In the genomic region with DNA sequence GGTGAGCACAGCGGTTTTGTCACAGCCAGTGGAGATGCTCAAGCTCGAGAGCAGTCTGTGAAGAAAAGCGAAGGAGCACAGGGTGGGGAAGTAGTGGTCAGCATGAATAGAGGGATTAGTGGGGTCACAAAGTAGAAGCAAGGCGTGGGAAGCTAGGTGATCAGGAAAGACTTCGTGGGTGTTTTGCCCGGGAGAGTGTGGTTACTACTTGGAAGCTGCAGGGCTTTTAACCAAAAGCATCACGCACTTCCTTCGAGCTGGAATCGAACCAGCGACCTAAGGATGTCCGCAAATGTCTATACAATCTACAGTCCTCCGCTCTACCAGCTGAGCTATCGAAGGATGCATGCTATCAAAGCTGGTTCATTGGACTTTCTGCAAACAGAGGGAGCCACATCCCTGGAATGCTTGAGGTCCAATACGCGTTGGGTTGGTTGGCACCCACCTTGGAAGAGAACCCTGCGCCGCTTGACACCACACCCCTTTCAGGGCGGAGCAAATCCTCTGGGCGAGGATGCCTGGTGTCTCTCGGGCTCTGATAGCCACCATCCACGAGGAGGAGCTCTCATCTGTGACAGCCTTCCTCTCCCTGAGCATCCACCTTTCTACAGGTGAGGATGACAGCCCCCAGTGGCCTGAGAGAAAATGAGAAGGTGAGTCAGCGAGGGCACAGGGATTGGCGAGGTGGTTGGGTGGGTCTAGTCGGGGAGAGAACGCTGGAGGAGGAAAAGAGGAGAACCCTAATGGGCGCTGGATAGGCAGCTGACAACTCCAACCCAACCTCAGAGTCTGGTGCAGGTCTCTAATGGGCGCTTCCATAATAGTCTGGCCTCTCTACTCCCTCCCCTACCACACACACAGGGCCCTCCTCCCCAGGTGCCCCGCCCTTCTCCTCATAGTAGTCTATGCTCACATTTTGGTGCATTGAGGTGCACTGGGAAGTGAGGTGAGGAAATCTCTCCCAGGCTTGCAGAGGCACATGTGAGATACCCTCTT, we compare ENCODE assay signal across 9 cellular contexts. TPM values are rescaled to one million over a fixed set of nuclear protein-coding genes. Genes with fewer than 3 reads are reported as not detected.
DNase-seq lines count a peak whose midpoint lies in the region; ATAC-seq, FAIRE-seq and TF ChIP-seq lines count a peak whose summit lies in the region.
"Had no signal": no experiment of that assay in that cellular context is flagged by ENCODE, and none has a peak within 500 bp of the region (broad histone marks: within the 10 kb centered on the region; RNA-seq: fewer than 3 reads in every experiment).

No MANE protein-coding gene starts in this region.

- TF ChIP-seq POLR2A in H54 (IDR thresholded peaks at IDR 0.05; ENCODE audit: low read depth, low read length): no peak

- no peak for FAIRE-seq in H54 (lab: Jason Lieb, UNC)

- CTCF ChIA-PET in activated CD8-positive, alpha-beta T cell treated with anti-CD3 and anti-CD28 coated beads, Interleukin-2, amount 10 ng/mL, durations not matched to agents 7 days and 5 days (lab: Charles Lee): interaction anchor here (0.7 to 11.5 kb wide), 9 partner anchors 10 to 47 kb away, joined by 3 to 189 read pairs (median 4); partner anchors contain the start of gene RNASE4

- peaks cover 51% of the 10 kb centered on the region for H3K27me3 Mint-ChIP-seq in activated CD8-positive, alpha-beta T cell treated with anti-CD3 and anti-CD28 coated beads, Interleukin-2, amount 10 ng/mL, durations not matched to agents 7 days and 5 days (ENCODE audit: low read depth)
- H3K27me3 Mint-ChIP-seq in T-helper 2 cell treated with Interferon-gamma antibody and Interleukin-4, amounts not matched to agents 5 μg/mL and 100 μg/mL, for 36 hours (ENCODE audit: low read depth): peaks cover 48% of the 10 kb centered on the region

- peak; percentile 92 for DNase-seq in DMS 273 (lab: John Stamatoyannopoulos, UW; ENCODE audit: unreplicated experiment)
- peak; percentile 38 for DNase-seq in activated CD8-positive, alpha-beta T cell treated with anti-CD3 and anti-CD28 coated beads, Interleukin-2, amount 10 ng/mL, durations not matched to agents 7 days and 5 days
- DNase-seq in islet precursor cell: peak; percentile 88
- no peak for DNase-seq in NCI-H2171 treated with DMSO at 0.1 percent for 48 hours (lab: John Stamatoyannopoulos, UW)
- DNase-seq in T-helper 2 cell treated with Interferon-gamma antibody and Interleukin-4, amounts not matched to agents 5 μg/mL and 100 μg/mL, for 36 hours (ENCODE audit: low spot score): no peak
- no peak for DNase-seq in GM03348 (ENCODE audit: low spot score)
- no peak for DNase-seq in H54 (ENCODE audit: insufficient read length, low spot score)
- DNase-seq: gastrocnemius medialis had no signal

- no peaks in the 10 kb centered on the region for H3K36me3 Mint-ChIP-seq in activated CD8-positive, alpha-beta T cell treated with anti-CD3 and anti-CD28 coated beads, Interleukin-2, amount 10 ng/mL, durations not matched to agents 7 days and 5 days (ENCODE audit: low read depth)
- H3K36me3 Mint-ChIP-seq in T-helper 2 cell treated with Interferon-gamma antibody and Interleukin-4, amounts not matched to agents 5 μg/mL and 100 μg/mL, for 36 hours (ENCODE audit: low read depth): no peaks in the 10 kb centered on the region

- no peaks in the 10 kb centered on the region for H3K9me3 Mint-ChIP-seq in activated CD8-positive, alpha-beta T cell treated with anti-CD3 and anti-CD28 coated beads, Interleukin-2, amount 10 ng/mL, durations not matched to agents 7 days and 5 days (ENCODE audit: insufficient read depth)
- H3K9me3 Mint-ChIP-seq in T-helper 2 cell treated with Interferon-gamma antibody and Interleukin-4, amounts not matched to agents 5 μg/mL and 100 μg/mL, for 36 hours: no peaks in the 10 kb centered on the region

- H3K4me3 Mint-ChIP-seq in activated CD8-positive, alpha-beta T cell treated with anti-CD3 and anti-CD28 coated beads, Interleukin-2, amount 10 ng/mL, durations not matched to agents 7 days and 5 days: no peak overlapping the region
- H3K4me3 Mint-ChIP-seq in T-helper 2 cell treated with Interferon-gamma antibody and Interleukin-4, amounts not matched to agents 5 μg/mL and 100 μg/mL, for 36 hours: no peak overlapping the region

- H3K4me1 Mint-ChIP-seq in activated CD8-positive, alpha-beta T cell treated with anti-CD3 and anti-CD28 coated beads, Interleukin-2, amount 10 ng/mL, durations not matched to agents 7 days and 5 days (ENCODE audit: low read depth): peaks cover 40% of the 10 kb centered on the region
- H3K4me1 Mint-ChIP-seq in T-helper 2 cell treated with Interferon-gamma antibody and Interleukin-4, amounts not matched to agents 5 μg/mL and 100 μg/mL, for 36 hours (ENCODE audit: low read depth): peaks cover 26% of the 10 kb centered on the region

- POLR2A ChIA-PET in activated CD8-positive, alpha-beta T cell treated with anti-CD3 and anti-CD28 coated beads, Interleukin-2, amount 10 ng/mL, durations not matched to agents 7 days and 5 days (lab: Charles Lee): interaction anchor here (0.6 to 1.3 kb wide), 3 partner anchors 21 to 27 kb away, joined by 3 read pairs; no protein-coding TSS in a partner anchor

- no peak overlapping the region for H3K27ac Mint-ChIP-seq in activated CD8-positive, alpha-beta T cell treated with anti-CD3 and anti-CD28 coated beads, Interleukin-2, amount 10 ng/mL, durations not matched to agents 7 days and 5 days
- no peak overlapping the region for H3K27ac Mint-ChIP-seq in T-helper 2 cell treated with Interferon-gamma antibody and Interleukin-4, amounts not matched to agents 5 μg/mL and 100 μg/mL, for 36 hours

- ATAC-seq in HG02759 (IDR thresholded peaks at IDR 0.05; ENCODE audit: unreplicated experiment): peak; percentile 38
- peak; percentile 44 for ATAC-seq in activated CD8-positive, alpha-beta T cell treated with anti-CD3 and anti-CD28 coated beads, Interleukin-2, amount 10 ng/mL, durations not matched to agents 7 days and 5 days
- ATAC-seq: gastrocnemius medialis had no signal

RNA-seq across cellular contexts. Expression of gene OR6S1, which starts 16.0 kb away (rescaled TPM):
- not detected for total RNA-seq in activated CD8-positive, alpha-beta T cell treated with anti-CD3 and anti-CD28 coated beads, Interleukin-2, amount 10 ng/mL, durations not matched to agents 7 days and 5 days
- total RNA-seq: gastrocnemius medialis had no signal

RNA-seq across cellular contexts. Expression of gene RNASE4, which starts 26.8 kb away (rescaled TPM):
- 1 to 10 TPM in 1 of 2 experiments, under 1 TPM in 1; 0.63 to 1.6 TPM for total RNA-seq in activated CD8-positive, alpha-beta T cell treated with anti-CD3 and anti-CD28 coated beads, Interleukin-2, amount 10 ng/mL, durations not matched to agents 7 days and 5 days

RNA-seq across cellular contexts. Expression of gene ANG, which starts 31.1 kb away (rescaled TPM):
- 1 to 10 TPM; 1.1 to 1.4 TPM for total RNA-seq in activated CD8-positive, alpha-beta T cell treated with anti-CD3 and anti-CD28 coated beads, Interleukin-2, amount 10 ng/mL, durations not matched to agents 7 days and 5 days

Comparison
In these comparisons a context has a peak if more than half of its experiments do, and no peak if none do; other contexts are left out.
1. DNase-seq: peak in DMS 273 (single experiment), activated CD8-positive, alpha-beta T cell treated with anti-CD3 and anti-CD28 coated beads, Interleukin-2, amount 10 ng/mL, durations not matched to agents 7 days and 5 days (single experiment) and islet precursor cell (single experiment); none in NCI-H2171 treated with DMSO at 0.1 percent for 48 hours (single experiment), T-helper 2 cell treated with Interferon-gamma antibody and Interleukin-4, amounts not matched to agents 5 μg/mL and 100 μg/mL, for 36 hours (single experiment), GM03348 (single experiment) and H54 (single experiment).